In genomic region chr2:101960903-101961286, GRCh38 we compare ENCODE assay signal across 13 cellular contexts. TPM values are rescaled to one million over a fixed set of nuclear protein-coding genes. Genes with fewer than 3 reads are reported as not detected.
A peak's percentile ranks its signal among the peaks of the same experiment; 100 is the strongest.
DNase-seq lines count a peak whose midpoint lies in the region; ATAC-seq and TF ChIP-seq lines count a peak whose summit lies in the region.
"Had no signal": no experiment of that assay in that cellular context is flagged by ENCODE, and none has a peak within 500 bp of the region (broad histone marks: within the 10 kb centered on the region; RNA-seq: fewer than 3 reads in every experiment).

No MANE protein-coding gene starts in this region.

- intact Hi-C loops in mucosa of descending colon (cut with DNase I, micrococcal nuclease) (loop anchor here in 1 of 2 donors (10.0 kb wide), 1 partner anchor 76 kb away; no protein-coding TSS in a partner anchor), posterior vena cava (cut with DNase I) (no loop called here)

- TF ChIP-seq CTCF in NB4 (IDR thresholded peaks at IDR 0.05; ENCODE audit: low read depth, low read length) (no peak), mucosa of descending colon (IDR thresholded peaks at IDR 0.05) (no peak), suprapubic skin (IDR thresholded peaks at IDR 0.05) (no peak)

- no peaks in the 10 kb centered on the region for H3K9me3 ChIP-seq in mucosa of descending colon
- no peaks in the 10 kb centered on the region for H3K9me3 ChIP-seq in suprapubic skin
- H3K9me3 ChIP-seq: BLaER1 had no signal

- no peaks in the 10 kb centered on the region for H3K4me1 ChIP-seq in mucosa of descending colon (ENCODE audit: low read depth)
- peaks cover 65% of the 10 kb centered on the region for H3K4me1 ChIP-seq in suprapubic skin
- H3K4me1 ChIP-seq: BLaER1 had no signal

- TF ChIP-seq POLR2A in NB4 (IDR thresholded peaks at IDR 0.05; ENCODE audit: extremely low read depth, insufficient read length) (no peak), suprapubic skin (IDR thresholded peaks at IDR 0.05) (no peak)

- H3K4me3 ChIP-seq in NB4 (ENCODE audit: low read depth, low read length) (peak overlapping the region; percentile 40), mucosa of descending colon (no peak overlapping the region), suprapubic skin (no peak overlapping the region)
- H3K4me3 ChIP-seq: BLaER1 had no signal

- 42% methylated on average over 6 of the region's 6 CpGs for WGBS in suprapubic skin

- H3K36me3 ChIP-seq in mucosa of descending colon (ENCODE audit: low read depth) (no peaks in the 10 kb centered on the region), suprapubic skin (no peaks in the 10 kb centered on the region)
- H3K36me3 ChIP-seq: BLaER1 had no signal

- no peak for DNase-seq in NB4 (ENCODE audit: low read depth)
- no peak for DNase-seq in mucosa of descending colon
- no peak for DNase-seq in suprapubic skin (ENCODE audit: low spot score in 2 of 2)
- DNase-seq in posterior vena cava (ENCODE audit: low spot score) = no peak
- DNase-seq in stimulated activated CD4-positive, alpha-beta T cell treated with anti-CD3 and anti-CD28 coated beads, Interleukin-1b, Interleukin-23, amount 100 ng/mL, for 48 hours = no peak
- DNase-seq in anterior cingulate cortex (lab: John Stamatoyannopoulos, UW) = no peak
- DNase-seq: activated T-cell treated with anti-CD3 and anti-CD28 coated beads, Interleukin-2, amount 50 U/mL, for 48 hours; NCI-H2081 treated with DMSO at 0.1 percent for 48 hours had no signal

- peak overlapping the region; percentile 57 for H3K27ac ChIP-seq in cingulate gyrus (ENCODE audit: low read depth, low read length)
- H3K27ac ChIP-seq in suprapubic skin = peak overlapping the region; percentile 88
- H3K27ac ChIP-seq: BLaER1 had no signal

- ATAC-seq in mucosa of descending colon (peak; percentile 11), GM21825 (IDR thresholded peaks at IDR 0.05; ENCODE audit: unreplicated experiment) (no peak)
- ATAC-seq: T-cell had no signal

- TF ChIP-seq EP300 in suprapubic skin (IDR thresholded peaks at IDR 0.05) = no peak

- no peaks in the 10 kb centered on the region for H3K27me3 ChIP-seq in suprapubic skin
- H3K27me3 ChIP-seq: BLaER1 had no signal

RNA-seq across cellular contexts. Expression of gene IL1R2, which starts 30.9 kb away (rescaled TPM):
- total RNA-seq in mucosa of descending colon (10 to 100 TPM; 17.9 to 40.3 (median 39.8) TPM), suprapubic skin (100 to 1,000 TPM in 2 of 4 donors, 10 to 100 TPM in 2; 55.3 to 103 (median 80.7) TPM), posterior vena cava (10 to 100 TPM; 16.3 to 27.0 TPM)
- total RNA-seq: myocyte had no signal
